Comparison of ENCODE assay signal across 13 cellular contexts in genomic region chr22:35401863-35402262, GRCh38. TPM values are rescaled to one million over a fixed set of nuclear protein-coding genes. Genes with fewer than 3 reads are reported as not detected.
DNase-seq lines count a peak whose midpoint lies in the region; ATAC-seq and TF ChIP-seq lines count a peak whose summit lies in the region.
"Had no signal": no experiment of that assay in that cellular context is flagged by ENCODE, and none has a peak within 500 bp of the region (broad histone marks: within the 10 kb centered on the region; RNA-seq: fewer than 3 reads in every experiment).

No MANE protein-coding gene starts in this region.

- POLR2A ChIA-PET in CD4-positive, alpha-beta memory T cell (lab: Charles Lee; ENCODE audit: partially characterized antibody), result no interaction called here
- POLR2A ChIA-PET in activated CD8-positive, alpha-beta T cell treated with anti-CD3 and anti-CD28 coated beads for 36 hours (lab: Charles Lee), result interaction anchor here (0.9 to 16.3 kb wide), 5 partner anchors 10 to 29 kb away, joined by 3 to 237 read pairs (median 4); no protein-coding TSS in a partner anchor

- H3K27ac Mint-ChIP-seq in CD4-positive, alpha-beta memory T cell, result peak overlapping the region in 2 of 7 donors; percentile 62 to 80
- peak overlapping the region; percentile 76 for H3K27ac Mint-ChIP-seq in activated CD8-positive, alpha-beta T cell treated with anti-CD3 and anti-CD28 coated beads for 36 hours
- H3K27ac Mint-ChIP-seq in naive B cell, result peak overlapping the region in 2 of 6 donors; percentile 57 to 98

- H3K9me3 ChIP-seq in CD4-positive, alpha-beta memory T cell (ENCODE audit: control insufficient read depth in 1 of 2, low read length in 2 of 2), result no peaks in the 10 kb centered on the region
- H3K9me3 ChIP-seq: body of pancreas, heart right ventricle, lower lobe of right lung had no signal

- no peak for TF ChIP-seq CTCF in HL-60 (IDR thresholded peaks at IDR 0.05; ENCODE audit: insufficient read depth, low read length)
- no peak for TF ChIP-seq CTCF in activated CD8-positive, alpha-beta T cell treated with anti-CD3 and anti-CD28 coated beads for 36 hours (IDR thresholded peaks at IDR 0.05)

- H3K4me1 Mint-ChIP-seq in CD4-positive, alpha-beta memory T cell, result peaks cover 11 to 33% (median 20%) of the 10 kb centered on the region in 4 donors
- peaks cover 29% of the 10 kb centered on the region for H3K4me1 Mint-ChIP-seq in activated CD8-positive, alpha-beta T cell treated with anti-CD3 and anti-CD28 coated beads for 36 hours (ENCODE audit: low read depth)
- H3K4me1 Mint-ChIP-seq in naive B cell, result peaks cover 21 to 57% (median 40%) of the 10 kb centered on the region in 3 donors

- H3K27me3 Mint-ChIP-seq in CD4-positive, alpha-beta memory T cell, result no peaks in the 10 kb centered on the region
- H3K27me3 Mint-ChIP-seq in activated CD8-positive, alpha-beta T cell treated with anti-CD3 and anti-CD28 coated beads for 36 hours, result no peaks in the 10 kb centered on the region
- no peaks in the 10 kb centered on the region for H3K27me3 Mint-ChIP-seq in naive B cell

- peak overlapping the region in 5 of 8 donors; percentile 41 to 90 (median 82) for H3K4me3 Mint-ChIP-seq in CD4-positive, alpha-beta memory T cell
- peak overlapping the region; percentile 99 for H3K4me3 Mint-ChIP-seq in activated CD8-positive, alpha-beta T cell treated with anti-CD3 and anti-CD28 coated beads for 36 hours
- peak overlapping the region in 7 of 8 donors; percentile 63 to 100 (median 100) for H3K4me3 Mint-ChIP-seq in naive B cell

- H3K36me3 ChIP-seq in CD4-positive, alpha-beta memory T cell (ENCODE audit: insufficient read depth, low read length), result peaks cover 19% of the 10 kb centered on the region

- no peak for DNase-seq in CD4-positive, alpha-beta memory T cell
- DNase-seq in HL-60 (ENCODE audit: low read depth in 1 of 2, low spot score in 1 of 2) (no peak), naive B cell (no peak), NCI-H187 treated with DMSO at 0.1 percent for 48 hours (lab: John Stamatoyannopoulos, UW) (no peak), epidermal melanocyte (ENCODE audit: insufficient read length, low spot score) (no peak)
- DNase-seq in activated CD8-positive, alpha-beta T cell treated with anti-CD3 and anti-CD28 coated beads for 36 hours, result no peak
- DNase-seq: body of pancreas; heart right ventricle; lower lobe of right lung; NCI-H2081; stimulated activated CD4-positive, alpha-beta T cell treated with anti-CD3 and anti-CD28 coated beads, Interleukin-1b, Interleukin-23, amount 100 ng/mL, for 48 hours; stimulated activated naive CD4-positive, alpha-beta T cell treated with Interleukin-2 at 50 U/mL for 16 hours had no signal

- intact Hi-C loops in CD4-positive, alpha-beta memory T cell (cut with micrococcal nuclease), result no loop called here
- intact Hi-C loops in activated CD8-positive, alpha-beta T cell treated with anti-CD3 and anti-CD28 coated beads for 36 hours (cut with micrococcal nuclease), result no loop called here

- peaks cover 35 to 46% of the 10 kb centered on the region in 2 donors for H3K36me3 Mint-ChIP-seq in CD4-positive, alpha-beta memory T cell
- peaks cover 56% of the 10 kb centered on the region for H3K36me3 Mint-ChIP-seq in activated CD8-positive, alpha-beta T cell treated with anti-CD3 and anti-CD28 coated beads for 36 hours (ENCODE audit: low read depth)
- peaks cover 0 to 14% of the 10 kb centered on the region in 2 donors for H3K36me3 Mint-ChIP-seq in naive B cell

- no peak overlapping the region for H3K27ac ChIP-seq in CD4-positive, alpha-beta memory T cell (ENCODE audit: low read depth, low read length)
- 0 out of 2 replicates have a peak overlapping the region, but pooled peaks have one; percentile 94 for H3K27ac ChIP-seq in HL-60 (replicated peaks)
- H3K27ac ChIP-seq: body of pancreas, heart right ventricle, lower lobe of right lung had no signal

- H3K27me3 ChIP-seq in CD4-positive, alpha-beta memory T cell (ENCODE audit: insufficient read depth, low read length), result no peaks in the 10 kb centered on the region
- H3K27me3 ChIP-seq in HL-60 (ENCODE audit: insufficient read depth, poor library complexity, severe bottlenecking), result no peaks in the 10 kb centered on the region
- H3K27me3 ChIP-seq: body of pancreas, heart right ventricle had no signal

- H3K4me1 ChIP-seq in CD4-positive, alpha-beta memory T cell (ENCODE audit: insufficient read depth, low read length), result peaks cover 22% of the 10 kb centered on the region

- H3K4me3 ChIP-seq in CD4-positive, alpha-beta memory T cell (ENCODE audit: low read length in 2 of 2), result no peak overlapping the region
- H3K4me3 ChIP-seq in HL-60 (replicated peaks; ENCODE audit: insufficient read depth, low read length), result no peak overlapping the region
- H3K4me3 ChIP-seq: body of pancreas, lower lobe of right lung had no signal

- CTCF ChIA-PET in CD4-positive, alpha-beta memory T cell (lab: Charles Lee; ENCODE audit: partially characterized antibody), result no interaction called here
- CTCF ChIA-PET in activated CD8-positive, alpha-beta T cell treated with anti-CD3 and anti-CD28 coated beads for 36 hours (lab: Charles Lee), result interaction anchor here (2.0 kb wide), 1 partner anchor 51 kb away, joined by 7 read pairs; no protein-coding TSS in a partner anchor

- no peak for ATAC-seq in activated CD8-positive, alpha-beta T cell treated with anti-CD3 and anti-CD28 coated beads for 36 hours
- ATAC-seq in naive B cell (ENCODE audit: low read depth in 2 of 2), result no peak
- ATAC-seq in HG03521 (IDR thresholded peaks at IDR 0.05; ENCODE audit: unreplicated experiment), result no peak
- ATAC-seq: body of pancreas, heart right ventricle, lower lobe of right lung had no signal

- H3K9me3 Mint-ChIP-seq in CD4-positive, alpha-beta memory T cell, result no peaks in the 10 kb centered on the region
- no peaks in the 10 kb centered on the region for H3K9me3 Mint-ChIP-seq in activated CD8-positive, alpha-beta T cell treated with anti-CD3 and anti-CD28 coated beads for 36 hours
- no peaks in the 10 kb centered on the region for H3K9me3 Mint-ChIP-seq in naive B cell

RNA-seq across cellular contexts. Expression of gene MCM5, which starts 1.9 kb away (rescaled TPM):
- 10 to 100 TPM; 48.5 to 58.1 TPM for total RNA-seq in CD4-positive, alpha-beta memory T cell
- 10 to 100 TPM; 22.0 to 26.9 TPM for polyA plus RNA-seq in CD4-positive, alpha-beta memory T cell
- 100 to 1,000 TPM; 318 to 319 TPM for total RNA-seq in activated CD8-positive, alpha-beta T cell treated with anti-CD3 and anti-CD28 coated beads for 36 hours
- polyA plus RNA-seq in naive B cell (ENCODE audit: low read depth in 6 of 6), result 10 to 100 TPM; 56.1 to 76.6 (median 64.0) TPM

RNA-seq across cellular contexts. Expression of gene HMOX1, which starts 21.0 kb away (rescaled TPM):
- total RNA-seq in CD4-positive, alpha-beta memory T cell, result 1 to 10 TPM; 7.7 to 8.3 TPM
- polyA plus RNA-seq in CD4-positive, alpha-beta memory T cell, result under 1 TPM in 1 of 2 donors, not detected in 1; 0.20 TPM
- under 1 TPM in 1 of 2 experiments, not detected in 1; 0.22 TPM for total RNA-seq in activated CD8-positive, alpha-beta T cell treated with anti-CD3 and anti-CD28 coated beads for 36 hours
- polyA plus RNA-seq in naive B cell (ENCODE audit: low read depth in 6 of 6), result 1 to 10 TPM; 1.2 to 6.3 (median 2.1) TPM

Comparison
In these comparisons a context has a peak if more than half of its experiments do, and no peak if none do; other contexts are left out.
1. RNA of gene MCM5, which starts 1.9 kb away (total RNA-seq): 318 to 319 TPM in activated CD8-positive, alpha-beta T cell treated with anti-CD3 and anti-CD28 coated beads for 36 hours; 48.5 to 58.1 TPM in CD4-positive, alpha-beta memory T cell; every median in the first group is over 4 times any median in the second.
2. RNA of gene HMOX1, which starts 21.0 kb away (total RNA-seq): 7.7 to 8.3 TPM in CD4-positive, alpha-beta memory T cell; 0.22 TPM in activated CD8-positive, alpha-beta T cell treated with anti-CD3 and anti-CD28 coated beads for 36 hours; every median in the first group is over 4 times any median in the second.
3. Peak in every context shown above with its lines, with median percentiles within 50 percentile points of each other: H3K4me3 Mint-ChIP-seq.